1 cellular context compared by ENCODE assay signal in genomic region chr2:178997477-178997876, GRCh38.
TF ChIP-seq lines count a peak whose summit lies in the region.

No MANE protein-coding gene starts in this region.

TF ChIP-seq in GM12878, 131 proteins besides CTCF, POLR2A, EP300 and RAD21 (continued from another document):
- TF ChIP-seq E4F1 (IDR thresholded peaks at IDR 0.05; ENCODE audit: borderline replicate concordance, partially characterized antibody): no peak
- TF ChIP-seq IKZF2 (IDR thresholded peaks at IDR 0.05): peak; percentile 45 to 55
- no peak for TF ChIP-seq GATAD2B (conservative IDR thresholded peaks at IDR 0.05; ENCODE audit: low read depth)
- TF ChIP-seq IKZF1 (conservative IDR thresholded peaks at IDR 0.05): peak; percentile 59; the same call in 1 of the 2 replicates
- TF ChIP-seq ZBTB40 (IDR thresholded peaks at IDR 0.05; ENCODE audit: borderline replicate concordance): no peak
- no peak for TF ChIP-seq NR2C1 (IDR thresholded peaks at IDR 0.05)
- TF ChIP-seq SPI1 (IDR thresholded peaks at IDR 0.05; ENCODE audit: borderline replicate concordance, insufficient read depth, low read depth, low read length): peak; percentile 35; the same call in 1 of the 2 replicates
- TF ChIP-seq HSF1 (IDR thresholded peaks at IDR 0.05; ENCODE audit: low read depth, low read length): no peak
